ENCODE assay signal across 22 cellular contexts in genomic region chr1:117137281-117137680, GRCh38. TPM values are rescaled to one million over a fixed set of nuclear protein-coding genes. Genes with fewer than 3 reads are reported as not detected.
"Had no signal": no experiment of that assay in that cellular context is flagged by ENCODE, and none has a peak within 500 bp of the region (broad histone marks: within the 10 kb centered on the region; RNA-seq: fewer than 3 reads in every experiment).

No MANE protein-coding gene starts in this region.

- H3K27ac ChIP-seq: colonic mucosa, esophagus squamous epithelium, gastroesophageal sphincter, neutrophil, spleen, tibial nerve had no signal

- FAIRE-seq: kidney had no signal

- H3K36me3 Mint-ChIP-seq: immature natural killer cell; naive thymus-derived CD4-positive, alpha-beta T cell; stimulated activated memory B cell treated with anti-CD40 and anti-IgM and Interleukin-4, amounts not matched to agents 10 μg/mL and 1 μg/mL and 100 μg/mL, for 72 hours had no signal

- H3K4me3 ChIP-seq: colonic mucosa, esophagus squamous epithelium, gastroesophageal sphincter, spleen, tibial nerve had no signal

- H3K36me3 ChIP-seq: colonic mucosa, esophagus squamous epithelium, gastroesophageal sphincter, neutrophil, spleen, tibial nerve had no signal

- H3K9me3 ChIP-seq: colonic mucosa, esophagus squamous epithelium, gastroesophageal sphincter, neutrophil, spleen, tibial nerve had no signal

- H3K4me1 Mint-ChIP-seq: immature natural killer cell; stimulated activated memory B cell treated with anti-CD40 and anti-IgM and Interleukin-4, amounts not matched to agents 10 μg/mL and 1 μg/mL and 100 μg/mL, for 72 hours had no signal

- DNase-seq: colonic mucosa; dermis blood vessel endothelial cell; esophagus squamous epithelium; foreskin fibroblast; glutamatergic neuron; immature natural killer cell; kidney; left colon; mesendoderm; naive thymus-derived CD4-positive, alpha-beta T cell; nephron progenitor cell; posterior cingulate gyrus; spleen; stimulated activated CD4-positive, alpha-beta T cell treated with anti-CD3 and anti-CD28 coated beads, Interleukin-15, amount 100 ng/mL, for 24 hours; stimulated activated CD4-positive, alpha-beta T cell treated with anti-CD3 and anti-CD28 coated beads, Interleukin-1b, Interleukin-23, amount 100 ng/mL, for 48 hours; stimulated activated CD4-positive, alpha-beta T cell treated with anti-CD3 and anti-CD28 coated beads, Interleukin-4, amount 100 ng/mL, for 24 hours had no signal

- H3K27ac Mint-ChIP-seq: immature natural killer cell; naive thymus-derived CD4-positive, alpha-beta T cell; nephron progenitor cell; stimulated activated memory B cell treated with anti-CD40 and anti-IgM and Interleukin-4, amounts not matched to agents 10 μg/mL and 1 μg/mL and 100 μg/mL, for 72 hours; stimulated activated naive CD8-positive, alpha-beta T cell treated with anti-CD3 and anti-CD28 coated beads, Interleukin-15, Interleukin-2, amounts not matched to agents 100 ng/mL and 50 ng/mL, for 24 hours had no signal

- H3K27me3 ChIP-seq: gastroesophageal sphincter, spleen, tibial nerve had no signal

- H3K9me3 Mint-ChIP-seq: immature natural killer cell; naive thymus-derived CD4-positive, alpha-beta T cell; nephron progenitor cell; stimulated activated memory B cell treated with anti-CD40 and anti-IgM and Interleukin-4, amounts not matched to agents 10 μg/mL and 1 μg/mL and 100 μg/mL, for 72 hours; stimulated activated naive CD8-positive, alpha-beta T cell treated with anti-CD3 and anti-CD28 coated beads, Interleukin-15, Interleukin-2, amounts not matched to agents 100 ng/mL and 50 ng/mL, for 24 hours had no signal

- H3K4me1 ChIP-seq: colonic mucosa, esophagus squamous epithelium, gastroesophageal sphincter, spleen, tibial nerve had no signal

- H3K4me3 Mint-ChIP-seq: immature natural killer cell; naive thymus-derived CD4-positive, alpha-beta T cell; nephron progenitor cell; stimulated activated memory B cell treated with anti-CD40 and anti-IgM and Interleukin-4, amounts not matched to agents 10 μg/mL and 1 μg/mL and 100 μg/mL, for 72 hours; stimulated activated naive CD8-positive, alpha-beta T cell treated with anti-CD3 and anti-CD28 coated beads, Interleukin-15, Interleukin-2, amounts not matched to agents 100 ng/mL and 50 ng/mL, for 24 hours had no signal

- ATAC-seq: left colon; naive thymus-derived CD4-positive, alpha-beta T cell; sciatic nerve; stimulated activated memory B cell treated with anti-CD40 and anti-IgM and Interleukin-4, amounts not matched to agents 10 μg/mL and 1 μg/mL and 100 μg/mL, for 72 hours had no signal

RNA-seq across cellular contexts. Expression of gene TRIM45, which starts 15.7 kb away (rescaled TPM):
- polyA plus RNA-seq: immature natural killer cell; naive thymus-derived CD4-positive, alpha-beta T cell had no signal
